Comparison of ENCODE assay signal across 8 cellular contexts in genomic region chr11:64745523-64746328, GRCh38. TPM values are rescaled to one million over a fixed set of nuclear protein-coding genes. Genes with fewer than 3 reads are reported as not detected.
A peak's percentile ranks its signal among the peaks of the same experiment; 100 is the strongest.
DNase-seq lines count a peak whose midpoint lies in the region; ATAC-seq lines count a peak whose summit lies in the region.

No MANE protein-coding gene starts in this region.

- H3K4me3 ChIP-seq in CD4-positive, CD25-positive, alpha-beta regulatory T cell (ENCODE audit: low read depth, low read length), result peak overlapping the region; percentile 70
- H3K4me3 ChIP-seq in HUES64 (ENCODE audit: low read length), result peak overlapping the region; percentile 70

- CTCF ChIA-PET in activated CD4-positive, alpha-beta T cell treated with anti-CD3 and anti-CD28 coated beads for 36 hours (lab: Charles Lee), result interaction anchor here (0.6 to 2.6 kb wide), 7 partner anchors 9 to 269 kb away, joined by 3 to 10 read pairs (median 4); no protein-coding TSS in a partner anchor

- H3K4me1 ChIP-seq in CD4-positive, CD25-positive, alpha-beta regulatory T cell (ENCODE audit: control insufficient read depth, insufficient read depth, low read length, poor library complexity, severe bottlenecking), result peaks cover 57% of the 10 kb centered on the region
- H3K4me1 ChIP-seq in HUES64 (ENCODE audit: insufficient read depth, low read length), result peaks cover 8% of the 10 kb centered on the region; the same call in 1 of the 2 replicates

- WGBS in HUES64, result under 1% methylated on average over 42 of the region's 52 CpGs

- no peaks in the 10 kb centered on the region for H3K27me3 ChIP-seq in CD4-positive, CD25-positive, alpha-beta regulatory T cell (ENCODE audit: control insufficient read depth, insufficient read depth, low read length)
- H3K27me3 ChIP-seq in HUES64 (ENCODE audit: insufficient read depth, low read length), result peaks cover 41% of the 10 kb centered on the region

- H3K36me3 ChIP-seq in CD4-positive, CD25-positive, alpha-beta regulatory T cell (ENCODE audit: control insufficient read depth, insufficient read depth, low read length), result peaks cover 5% of the 10 kb centered on the region
- no peaks in the 10 kb centered on the region for H3K36me3 ChIP-seq in HUES64 (ENCODE audit: insufficient read depth, low read length)

- peak overlapping the region; percentile 94 to 99 (median 96) for H3K4me3 Mint-ChIP-seq in CD4-positive, CD25-positive, alpha-beta regulatory T cell
- peak overlapping the region; percentile 77 for H3K4me3 Mint-ChIP-seq in activated CD4-positive, alpha-beta T cell treated with anti-CD3 and anti-CD28 coated beads for 36 hours
- peak overlapping the region; percentile 90 for H3K4me3 Mint-ChIP-seq in memory B cell

- ATAC-seq in CD4-positive, CD25-positive, alpha-beta regulatory T cell (ENCODE audit: low read depth in 2 of 2), result peak; percentile 30 to 39
- ATAC-seq in activated CD4-positive, alpha-beta T cell treated with anti-CD3 and anti-CD28 coated beads for 36 hours, result peak; percentile 18
- ATAC-seq in memory B cell (ENCODE audit: low read depth), result peak; percentile 42
- ATAC-seq in HG02884 (IDR thresholded peaks at IDR 0.05; ENCODE audit: unreplicated experiment), result no peak

- H3K9ac ChIP-seq in HUES64 (ENCODE audit: low read depth, low read length), result peak overlapping the region; percentile 11; the same call in 1 of the 2 replicates

- H3K9me3 ChIP-seq in CD4-positive, CD25-positive, alpha-beta regulatory T cell (ENCODE audit: control insufficient read depth in 2 of 2, low read length in 2 of 2), result no peaks in the 10 kb centered on the region
- no peaks in the 10 kb centered on the region for H3K9me3 ChIP-seq in HUES64 (ENCODE audit: insufficient read depth, low read depth, low read length)

- H3K9me3 Mint-ChIP-seq in CD4-positive, CD25-positive, alpha-beta regulatory T cell, result peaks cover 0 to 1% (median 0%) of the 10 kb centered on the region in 7 donors
- no peaks in the 10 kb centered on the region for H3K9me3 Mint-ChIP-seq in activated CD4-positive, alpha-beta T cell treated with anti-CD3 and anti-CD28 coated beads for 36 hours (ENCODE audit: low read depth)
- no peaks in the 10 kb centered on the region for H3K9me3 Mint-ChIP-seq in memory B cell

- H3K27ac Mint-ChIP-seq in CD4-positive, CD25-positive, alpha-beta regulatory T cell, result peak overlapping the region; percentile 98 to 99 (median 99)
- peak overlapping the region; percentile 65 for H3K27ac Mint-ChIP-seq in activated CD4-positive, alpha-beta T cell treated with anti-CD3 and anti-CD28 coated beads for 36 hours
- H3K27ac Mint-ChIP-seq in memory B cell, result peak overlapping the region; percentile 97

- peak overlapping the region; percentile 93 for H3K27ac ChIP-seq in CD4-positive, CD25-positive, alpha-beta regulatory T cell (ENCODE audit: insufficient read depth, low read length, poor library complexity, severe bottlenecking)
- peak overlapping the region; percentile 55; the same call in 1 of the 2 replicates for H3K27ac ChIP-seq in HUES64 (ENCODE audit: low read depth, low read length)

- H3K36me3 Mint-ChIP-seq in CD4-positive, CD25-positive, alpha-beta regulatory T cell, result peaks cover 11% of the 10 kb centered on the region
- H3K36me3 Mint-ChIP-seq in activated CD4-positive, alpha-beta T cell treated with anti-CD3 and anti-CD28 coated beads for 36 hours (ENCODE audit: low read depth), result no peaks in the 10 kb centered on the region
- peaks cover 6% of the 10 kb centered on the region for H3K36me3 Mint-ChIP-seq in memory B cell

- peak; percentile 68 to 91 (median 86) for DNase-seq in CD4-positive, CD25-positive, alpha-beta regulatory T cell
- peak; percentile 69 for DNase-seq in activated CD4-positive, alpha-beta T cell treated with anti-CD3 and anti-CD28 coated beads for 36 hours
- peak; percentile 67 for DNase-seq in dermis blood vessel endothelial cell
- peak; percentile 78 to 87 for DNase-seq in memory B cell (ENCODE audit: low spot score in 2 of 2)
- peak; percentile 57 to 62 for DNase-seq in stimulated activated CD8-positive, alpha-beta memory T cell treated with anti-CD3 and anti-CD28 coated beads, Interleukin-4, amount 100 ng/mL, for 1 hour (ENCODE audit: low read depth in 2 of 2, low spot score in 1 of 2)
- DNase-seq in DMS153 treated with DMSO at 0.1 percent for 48 hours (lab: John Stamatoyannopoulos, UW; ENCODE audit: unreplicated experiment), result no peak

- peaks cover 5% of the 10 kb centered on the region for H3K27me3 Mint-ChIP-seq in CD4-positive, CD25-positive, alpha-beta regulatory T cell
- H3K27me3 Mint-ChIP-seq in activated CD4-positive, alpha-beta T cell treated with anti-CD3 and anti-CD28 coated beads for 36 hours, result peaks cover 5% of the 10 kb centered on the region
- H3K27me3 Mint-ChIP-seq in memory B cell, result no peaks in the 10 kb centered on the region

- intact Hi-C loops in activated CD4-positive, alpha-beta T cell treated with anti-CD3 and anti-CD28 coated beads for 36 hours (cut with DNase I, micrococcal nuclease), result loop anchor here (2.0 kb wide), 2 partner anchors 17 to 65 kb away; partner anchors contain the start of gene MEN1 (in 1 of the 2)

- peaks cover 3 to 49% (median 30%) of the 10 kb centered on the region in 4 donors for H3K4me1 Mint-ChIP-seq in CD4-positive, CD25-positive, alpha-beta regulatory T cell
- peaks cover 28% of the 10 kb centered on the region for H3K4me1 Mint-ChIP-seq in activated CD4-positive, alpha-beta T cell treated with anti-CD3 and anti-CD28 coated beads for 36 hours
- H3K4me1 Mint-ChIP-seq in memory B cell, result peaks cover 31% of the 10 kb centered on the region

- POLR2A ChIA-PET in activated CD4-positive, alpha-beta T cell treated with anti-CD3 and anti-CD28 coated beads for 36 hours (lab: Charles Lee), result interaction anchor here (1.2 kb wide), 1 partner anchor 18 kb away, joined by 3 read pairs; no protein-coding TSS in a partner anchor

RNA-seq across cellular contexts. Expression of gene RASGRP2, which starts 1.8 kb away (rescaled TPM):
- 570 TPM for total RNA-seq in CD4-positive, CD25-positive, alpha-beta regulatory T cell
- 100 to 1,000 TPM; 140 to 170 (median 157) TPM for polyA plus RNA-seq in CD4-positive, CD25-positive, alpha-beta regulatory T cell
- 17.1 TPM for polyA plus RNA-seq in HUES64 (2013, experiment 1 of 2)
- polyA plus RNA-seq in HUES64 (2013, experiment 2 of 2), result 13.6 TPM
- 1 to 10 TPM; 5.6 to 5.9 TPM for total RNA-seq in activated CD4-positive, alpha-beta T cell treated with anti-CD3 and anti-CD28 coated beads for 36 hours
- total RNA-seq in dermis blood vessel endothelial cell, result 2.0 and 2.9 TPM in 2 replicates

RNA-seq across cellular contexts. Expression of gene PYGM, which starts 14.0 kb away (rescaled TPM):
- 10.9 TPM for total RNA-seq in CD4-positive, CD25-positive, alpha-beta regulatory T cell
- polyA plus RNA-seq in CD4-positive, CD25-positive, alpha-beta regulatory T cell, result under 1 TPM in 2 of 4 donors, not detected in 2; 0.17 to 0.43 TPM
- 2.8 TPM for polyA plus RNA-seq in HUES64 (2013, experiment 1 of 2)
- 2.5 TPM for polyA plus RNA-seq in HUES64 (2013, experiment 2 of 2)
- total RNA-seq in activated CD4-positive, alpha-beta T cell treated with anti-CD3 and anti-CD28 coated beads for 36 hours, result 1 to 10 TPM in 1 of 2 experiments, under 1 TPM in 1; 0.87 to 1.5 TPM
- total RNA-seq in dermis blood vessel endothelial cell, result 0.23 and 0.34 TPM in 2 replicates

RNA-seq across cellular contexts. Expression of gene NRXN2, which starts 22.7 kb away (rescaled TPM):
- total RNA-seq in CD4-positive, CD25-positive, alpha-beta regulatory T cell, result 0.42 TPM
- polyA plus RNA-seq in CD4-positive, CD25-positive, alpha-beta regulatory T cell, result not detected
- 6.2 TPM for polyA plus RNA-seq in HUES64 (2013, experiment 1 of 2)
- 8.9 TPM for polyA plus RNA-seq in HUES64 (2013, experiment 2 of 2)
- total RNA-seq in activated CD4-positive, alpha-beta T cell treated with anti-CD3 and anti-CD28 coated beads for 36 hours, result under 1 TPM; 0.18 to 0.39 TPM
- total RNA-seq in dermis blood vessel endothelial cell, result not detected in 2 replicates

RNA-seq across cellular contexts. Expression of gene SF1, which starts 32.6 kb away (rescaled TPM):
- total RNA-seq in CD4-positive, CD25-positive, alpha-beta regulatory T cell, result 1,361 TPM
- 100 to 1,000 TPM in 1 of 4 donors, 10 to 100 TPM in 3; 75.0 to 100 (median 89.3) TPM for polyA plus RNA-seq in CD4-positive, CD25-positive, alpha-beta regulatory T cell
- polyA plus RNA-seq in HUES64 (2013, experiment 1 of 2), result 208 TPM
- 212 TPM for polyA plus RNA-seq in HUES64 (2013, experiment 2 of 2)
- 100 to 1,000 TPM; 318 to 362 TPM for total RNA-seq in activated CD4-positive, alpha-beta T cell treated with anti-CD3 and anti-CD28 coated beads for 36 hours
- total RNA-seq in dermis blood vessel endothelial cell, result 104 and 116 TPM in 2 replicates

RNA-seq across cellular contexts. Expression of gene MAP4K2, which starts 57.3 kb away (rescaled TPM):
- 85.0 TPM for total RNA-seq in CD4-positive, CD25-positive, alpha-beta regulatory T cell
- polyA plus RNA-seq in CD4-positive, CD25-positive, alpha-beta regulatory T cell, result 10 to 100 TPM; 31.5 to 39.5 (median 34.8) TPM
- polyA plus RNA-seq in HUES64 (2013, experiment 1 of 2), result 14.1 TPM
- polyA plus RNA-seq in HUES64 (2013, experiment 2 of 2), result 16.9 TPM
- total RNA-seq in activated CD4-positive, alpha-beta T cell treated with anti-CD3 and anti-CD28 coated beads for 36 hours, result 10 to 100 TPM; 54.0 to 57.3 TPM
- 46.1 and 93.6 TPM in 2 replicates for total RNA-seq in dermis blood vessel endothelial cell

Comparison
In these comparisons a context has a peak if more than half of its experiments do, and no peak if none do; other contexts are left out.
1. RNA of gene RASGRP2, which starts 1.8 kb away (total RNA-seq): 570 TPM in CD4-positive, CD25-positive, alpha-beta regulatory T cell (single experiment); 5.6 to 5.9 TPM in activated CD4-positive, alpha-beta T cell treated with anti-CD3 and anti-CD28 coated beads for 36 hours and 2.0 to 2.9 TPM in dermis blood vessel endothelial cell; every median in the first group is over 10 times any median in the second.
2. Peak in every context shown above with its lines, with median percentiles within 50 percentile points of each other: H3K27ac Mint-ChIP-seq and H3K4me3 Mint-ChIP-seq.